Comparison of ENCODE assay signal across 6 cellular contexts in the genomic region with DNA sequence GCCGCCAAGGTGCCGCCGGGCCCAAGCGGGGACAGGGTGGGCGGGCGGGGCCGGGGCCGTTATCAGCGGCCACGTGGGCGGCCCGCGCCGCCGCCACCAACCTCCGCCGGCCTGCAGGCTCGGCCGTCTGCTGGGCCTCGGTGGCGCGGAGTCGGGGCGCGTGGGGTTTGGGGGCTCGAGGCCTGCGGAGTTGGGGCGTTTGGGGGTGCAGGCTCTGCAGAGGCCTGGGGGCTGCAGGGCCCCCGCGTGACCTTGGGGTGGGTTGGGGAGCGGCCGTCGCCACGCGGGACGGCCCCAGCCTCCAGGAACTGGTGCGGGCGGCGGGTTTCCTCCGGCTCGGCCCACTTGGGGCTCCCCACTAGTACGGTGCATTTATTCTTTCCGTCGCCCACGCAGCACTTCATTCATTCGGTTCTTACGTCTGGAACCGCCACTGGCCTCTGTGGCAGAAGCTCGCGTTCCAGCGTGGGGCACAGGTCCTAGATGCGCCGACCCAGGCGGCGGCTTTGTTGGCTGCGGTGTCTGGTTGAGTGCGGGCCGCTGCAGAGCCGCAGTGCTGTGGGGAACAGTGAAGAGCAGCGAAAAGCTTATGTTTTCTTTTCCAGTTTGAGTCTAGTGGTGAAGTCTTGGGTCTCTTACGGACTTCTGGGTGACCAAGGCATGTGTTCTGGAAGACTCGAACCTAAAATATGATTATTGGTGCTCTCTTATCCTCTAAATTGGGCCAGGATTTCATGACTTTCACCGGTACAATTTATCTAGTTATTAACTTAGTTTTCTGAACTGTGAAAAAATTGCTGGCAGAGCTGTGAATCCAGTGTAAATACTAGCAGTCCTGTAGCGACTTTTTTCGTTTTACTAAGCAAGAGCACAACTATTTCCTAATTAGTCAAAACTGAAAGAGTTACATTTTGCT.
A peak's percentile ranks its signal among the peaks of the same experiment; 100 is the strongest.
DNase-seq lines count a peak whose midpoint lies in the region; ATAC-seq and TF ChIP-seq lines count a peak whose summit lies in the region.

No MANE protein-coding gene starts in this region.

- peaks cover 76% of the 10 kb centered on the region for H3K4me1 Mint-ChIP-seq in stimulated activated memory B cell treated with anti-CD40 and anti-IgM and Interleukin-4, amounts not matched to agents 10 μg/mL and 1 μg/mL and 100 μg/mL, for 72 hours

- no peaks in the 10 kb centered on the region for H3K9me3 Mint-ChIP-seq in stimulated activated memory B cell treated with anti-CD40 and anti-IgM and Interleukin-4, amounts not matched to agents 10 μg/mL and 1 μg/mL and 100 μg/mL, for 72 hours

- no peaks in the 10 kb centered on the region for H3K27me3 Mint-ChIP-seq in stimulated activated memory B cell treated with anti-CD40 and anti-IgM and Interleukin-4, amounts not matched to agents 10 μg/mL and 1 μg/mL and 100 μg/mL, for 72 hours

- H3K9me3 ChIP-seq in iPS-18a (ENCODE audit: control insufficient read depth, low read depth, low read length) = no peaks in the 10 kb centered on the region

- H3K36me3 Mint-ChIP-seq in stimulated activated memory B cell treated with anti-CD40 and anti-IgM and Interleukin-4, amounts not matched to agents 10 μg/mL and 1 μg/mL and 100 μg/mL, for 72 hours = peaks cover 38% of the 10 kb centered on the region

- no peak for TF ChIP-seq CTCF in GM12875 (IDR thresholded peaks at IDR 0.05; ENCODE audit: borderline replicate concordance, insufficient read depth, low read depth, low read length)

- H3K27ac Mint-ChIP-seq in stimulated activated memory B cell treated with anti-CD40 and anti-IgM and Interleukin-4, amounts not matched to agents 10 μg/mL and 1 μg/mL and 100 μg/mL, for 72 hours = peak overlapping the region; percentile 98

- no peaks in the 10 kb centered on the region for H3K27me3 ChIP-seq in iPS-18a (ENCODE audit: control insufficient read depth, insufficient read depth, low read length)

- H3K4me3 ChIP-seq in GM12875 (ENCODE audit: low read depth, low read length) (peak overlapping the region; percentile 93), iPS-18a (ENCODE audit: low read length) (peak overlapping the region; percentile 83)

- DNase-seq in activated T-cell treated with anti-CD3 and anti-CD28 coated beads for 24 hours (ENCODE audit: low read depth) (peak; percentile 74), NCI-H345 (lab: John Stamatoyannopoulos, UW) (no peak)

- peak overlapping the region; percentile 86 for H3K27ac ChIP-seq in iPS-18a (ENCODE audit: low read length)

- H3K4me3 Mint-ChIP-seq in stimulated activated memory B cell treated with anti-CD40 and anti-IgM and Interleukin-4, amounts not matched to agents 10 μg/mL and 1 μg/mL and 100 μg/mL, for 72 hours = peak overlapping the region; percentile 88

- peaks cover 6% of the 10 kb centered on the region for H3K4me1 ChIP-seq in iPS-18a (ENCODE audit: control insufficient read depth, low read depth, low read length)

- ATAC-seq in HG03139 (IDR thresholded peaks at IDR 0.05; ENCODE audit: unreplicated experiment) = peak; percentile 23
- peak; percentile 55 for ATAC-seq in stimulated activated memory B cell treated with anti-CD40 and anti-IgM and Interleukin-4, amounts not matched to agents 10 μg/mL and 1 μg/mL and 100 μg/mL, for 72 hours

- H3K9ac ChIP-seq in iPS-18a (ENCODE audit: low read length) = peak overlapping the region; percentile 98

- H3K36me3 ChIP-seq in iPS-18a (ENCODE audit: control insufficient read depth, low read depth, low read length) = peaks cover 46% of the 10 kb centered on the region
